ENCODE assay signal across 13 cellular contexts in the genomic region with DNA sequence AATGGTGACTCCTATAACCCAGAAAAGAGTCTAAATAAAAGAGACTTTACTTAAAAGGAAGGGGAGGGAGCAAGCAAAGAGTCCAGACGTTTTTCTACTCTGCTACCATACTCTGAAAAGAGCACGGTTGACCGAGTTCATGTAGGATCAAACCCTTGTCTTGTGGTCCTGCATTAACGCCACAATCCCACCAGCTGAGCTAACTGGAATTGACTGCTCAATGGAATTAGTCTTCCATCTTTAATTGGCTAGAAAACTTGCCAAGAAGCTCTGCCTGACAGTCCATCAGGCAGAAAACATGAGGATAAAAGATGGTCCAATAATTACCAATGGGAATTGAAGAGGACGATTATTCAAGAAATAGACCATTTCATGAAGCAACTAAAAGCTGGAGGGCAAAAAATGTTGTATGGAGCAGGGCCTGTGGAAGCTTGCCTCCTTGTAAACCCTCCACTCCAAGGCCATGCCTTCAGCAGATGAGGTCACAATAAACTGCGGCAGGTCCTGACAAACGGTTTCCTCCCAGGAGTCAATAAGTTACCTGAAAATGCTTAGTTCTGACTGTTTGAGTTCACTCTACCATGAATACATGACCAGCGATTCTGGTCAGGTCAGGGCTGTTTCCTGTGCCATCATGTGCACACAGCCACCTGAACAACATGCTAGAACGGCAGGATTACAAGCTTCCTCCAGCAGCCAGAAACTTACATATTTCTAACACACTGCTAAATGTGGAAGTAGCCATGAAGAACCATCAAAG. TPM values are rescaled to one million over a fixed set of nuclear protein-coding genes. Genes with fewer than 3 reads are reported as not detected.
DNase-seq lines count a peak whose midpoint lies in the region; ATAC-seq and TF ChIP-seq lines count a peak whose summit lies in the region.
"Had no signal": no experiment of that assay in that cellular context is flagged by ENCODE, and none has a peak within 500 bp of the region (broad histone marks: within the 10 kb centered on the region; RNA-seq: fewer than 3 reads in every experiment).

No MANE protein-coding gene starts in this region.

- H3K9me3 ChIP-seq in esophagus squamous epithelium = no peaks in the 10 kb centered on the region
- H3K9me3 ChIP-seq in SK-N-SH = no peaks in the 10 kb centered on the region
- H3K9me3 ChIP-seq in right cardiac atrium (ENCODE audit: control insufficient read depth, low read length) = no peaks in the 10 kb centered on the region
- H3K9me3 ChIP-seq: SJSA1 had no signal

- no peak for TF ChIP-seq EP300 in SK-N-SH (IDR thresholded peaks at IDR 0.05; ENCODE audit: borderline replicate concordance in 1 of 2, low read depth in 1 of 2, low read length in 1 of 2)

- POLR2A ChIA-PET in SK-N-SH (lab: Yijun Ruan, JAX) = no interaction called here

- H3K4me1 ChIP-seq in esophagus squamous epithelium (peaks cover 15 to 47% (median 16%) of the 10 kb centered on the region in 3 donors), SK-N-SH (ENCODE audit: control insufficient read depth in 1 of 2, insufficient read depth in 2 of 2, low read depth in 1 of 2, low read length in 1 of 2) (peaks cover 0 to 10% of the 10 kb centered on the region in 2 experiments; a peak in 1 of 4 replicates), right cardiac atrium (ENCODE audit: control insufficient read depth, insufficient read depth, low read length) (no peaks in the 10 kb centered on the region)

- no peak overlapping the region for H3K4me2 ChIP-seq in SK-N-SH

- no peak for TF ChIP-seq POLR2A in esophagus squamous epithelium (IDR thresholded peaks at IDR 0.05)

- CTCF ChIA-PET in SK-N-SH (lab: Yijun Ruan, JAX) = interaction anchor here (0.6 to 1.8 kb wide), 3 partner anchors 19 to 38 kb away, joined by 3 to 4 read pairs (median 3); no protein-coding TSS in a partner anchor

- H3K4me3 ChIP-seq in esophagus squamous epithelium (no peak overlapping the region), SK-N-SH (ENCODE audit: low read depth in 2 of 2, low read length in 1 of 2) (no peak overlapping the region), right cardiac atrium (ENCODE audit: low read length) (no peak overlapping the region)
- H3K4me3 ChIP-seq: coronary artery, SJSA1 had no signal

- no peaks in the 10 kb centered on the region for H3K27me3 ChIP-seq in esophagus squamous epithelium
- no peaks in the 10 kb centered on the region for H3K27me3 ChIP-seq in SK-N-SH (ENCODE audit: insufficient read depth)
- no peaks in the 10 kb centered on the region for H3K27me3 ChIP-seq in right cardiac atrium (ENCODE audit: control insufficient read depth, insufficient read depth)
- H3K27me3 ChIP-seq: SJSA1 had no signal

- no peak for TF ChIP-seq CTCF in esophagus squamous epithelium (IDR thresholded peaks at IDR 0.05)
- TF ChIP-seq CTCF in SK-N-SH (IDR thresholded peaks at IDR 0.05) = no peak
- TF ChIP-seq CTCF in GM13977 (IDR thresholded peaks at IDR 0.05; ENCODE audit: extremely low read depth, insufficient read depth, missing control alignments) = no peak

- TF ChIP-seq RAD21 in SK-N-SH (IDR thresholded peaks at IDR 0.05; ENCODE audit: low read length) = no peak

- no peaks in the 10 kb centered on the region for H3K9me2 ChIP-seq in SK-N-SH

- H3K79me2 ChIP-seq in SK-N-SH (ENCODE audit: insufficient read depth) = no peaks in the 10 kb centered on the region

- peaks cover 6% of the 10 kb centered on the region for H3F3A ChIP-seq in SK-N-SH (replicated peaks; ENCODE audit: insufficient read depth)

- 20 to 61% methylated on average over 8 to 9 of the region's 9 CpGs for WGBS in esophagus squamous epithelium, 2 donors
- 86% methylated on average over 9 of the region's 9 CpGs for WGBS in SK-N-SH (ENCODE audit: low lambda C conversion rate)
- 78% methylated on average over 9 of the region's 9 CpGs for WGBS in right cardiac atrium

- in situ Hi-C loops in GM13977 (cut with MboI; ENCODE audit: low pct_unique_long_range_greater_than_20kb, low sequenced_read_pairs, unreplicated experiment) = loop anchor here (25.0 kb wide), 1 partner anchor 150 kb away; no protein-coding TSS in a partner anchor

- H3K36me3 ChIP-seq in esophagus squamous epithelium (no peaks in the 10 kb centered on the region), SK-N-SH (replicated peaks in 1 of 2; ENCODE audit: control insufficient read depth in 1 of 2, insufficient read depth in 2 of 2, low read length in 1 of 2) (no peaks in the 10 kb centered on the region)
- H3K36me3 ChIP-seq: SJSA1 had no signal

- DNase-seq in esophagus squamous epithelium (lab: John Stamatoyannopoulos, UW) (no peak), SK-N-SH (no peak), right cardiac atrium (no peak), GM13977 (ENCODE audit: low spot score) (no peak)
- DNase-seq: activated CD4-positive, alpha-beta T cell treated with anti-CD3 and anti-CD28 coated beads for 48 hours; CD8-positive, alpha-beta memory T cell; mesenchymal stem cell had no signal

- no peaks in the 10 kb centered on the region for H4K20me1 ChIP-seq in SK-N-SH (ENCODE audit: insufficient read depth)

- no peak overlapping the region for H3K9ac ChIP-seq in SK-N-SH

- intact Hi-C loops in esophagus squamous epithelium (cut with DNase I) (no loop called here), right cardiac atrium (cut with DNase I) (no loop called here)

- no peak overlapping the region for H2AFZ ChIP-seq in SK-N-SH (ENCODE audit: low read depth)

- peak; percentile 74 for ATAC-seq in GM18498 (IDR thresholded peaks at IDR 0.05; ENCODE audit: unreplicated experiment)
- peak; percentile 84 for ATAC-seq in GM19397 (IDR thresholded peaks at IDR 0.05; ENCODE audit: unreplicated experiment)
- ATAC-seq in HG03354 (IDR thresholded peaks at IDR 0.05; ENCODE audit: poor library complexity, severe bottlenecking, unreplicated experiment) = peak; percentile 99
- ATAC-seq in HG03095 (IDR thresholded peaks at IDR 0.05; ENCODE audit: unreplicated experiment) = no peak
- no peak for ATAC-seq in right cardiac atrium

- H3K27ac ChIP-seq in esophagus squamous epithelium = peak overlapping the region; percentile 25 to 69 (median 48)
- H3K27ac ChIP-seq in SK-N-SH (ENCODE audit: low read depth in 2 of 2, low read length in 1 of 2) = no peak overlapping the region
- no peak overlapping the region for H3K27ac ChIP-seq in right cardiac atrium (ENCODE audit: low read length)
- H3K27ac ChIP-seq: coronary artery, SJSA1 had no signal

TF ChIP-seq in SK-N-SH, 30 proteins besides CTCF, POLR2A, EP300 and RAD21:
- TF ChIP-seq MXI1 (IDR thresholded peaks at IDR 0.05; ENCODE audit: low read depth, low read length) (no peak), NFIC (IDR thresholded peaks at IDR 0.05; ENCODE audit: borderline replicate concordance) (no peak), FOXJ3 (CRISPR knock-in tag; IDR thresholded peaks at IDR 0.05) (no peak), GABPA (IDR thresholded peaks at IDR 0.05; ENCODE audit: low read depth) (no peak), RXRA (IDR thresholded peaks at IDR 0.05; ENCODE audit: borderline replicate concordance, low read depth) (no peak), GATA2 (CRISPR knock-in tag; IDR thresholded peaks at IDR 0.05) (no peak), YY1 (IDR thresholded peaks at IDR 0.05; ENCODE audit: low read depth) (no peak)
- TF ChIP-seq, protein P1, sequence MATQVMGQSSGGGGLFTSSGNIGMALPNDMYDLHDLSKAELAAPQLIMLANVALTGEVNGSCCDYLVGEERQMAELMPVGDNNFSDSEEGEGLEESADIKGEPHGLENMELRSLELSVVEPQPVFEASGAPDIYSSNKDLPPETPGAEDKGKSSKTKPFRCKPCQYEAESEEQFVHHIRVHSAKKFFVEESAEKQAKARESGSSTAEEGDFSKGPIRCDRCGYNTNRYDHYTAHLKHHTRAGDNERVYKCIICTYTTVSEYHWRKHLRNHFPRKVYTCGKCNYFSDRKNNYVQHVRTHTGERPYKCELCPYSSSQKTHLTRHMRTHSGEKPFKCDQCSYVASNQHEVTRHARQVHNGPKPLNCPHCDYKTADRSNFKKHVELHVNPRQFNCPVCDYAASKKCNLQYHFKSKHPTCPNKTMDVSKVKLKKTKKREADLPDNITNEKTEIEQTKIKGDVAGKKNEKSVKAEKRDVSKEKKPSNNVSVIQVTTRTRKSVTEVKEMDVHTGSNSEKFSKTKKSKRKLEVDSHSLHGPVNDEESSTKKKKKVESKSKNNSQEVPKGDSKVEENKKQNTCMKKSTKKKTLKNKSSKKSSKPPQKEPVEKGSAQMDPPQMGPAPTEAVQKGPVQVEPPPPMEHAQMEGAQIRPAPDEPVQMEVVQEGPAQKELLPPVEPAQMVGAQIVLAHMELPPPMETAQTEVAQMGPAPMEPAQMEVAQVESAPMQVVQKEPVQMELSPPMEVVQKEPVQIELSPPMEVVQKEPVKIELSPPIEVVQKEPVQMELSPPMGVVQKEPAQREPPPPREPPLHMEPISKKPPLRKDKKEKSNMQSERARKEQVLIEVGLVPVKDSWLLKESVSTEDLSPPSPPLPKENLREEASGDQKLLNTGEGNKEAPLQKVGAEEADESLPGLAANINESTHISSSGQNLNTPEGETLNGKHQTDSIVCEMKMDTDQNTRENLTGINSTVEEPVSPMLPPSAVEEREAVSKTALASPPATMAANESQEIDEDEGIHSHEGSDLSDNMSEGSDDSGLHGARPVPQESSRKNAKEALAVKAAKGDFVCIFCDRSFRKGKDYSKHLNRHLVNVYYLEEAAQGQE (IDR thresholded peaks at IDR 0.05; ENCODE audit: low read depth, low read length) = no peak
- TF ChIP-seq, protein P2, sequence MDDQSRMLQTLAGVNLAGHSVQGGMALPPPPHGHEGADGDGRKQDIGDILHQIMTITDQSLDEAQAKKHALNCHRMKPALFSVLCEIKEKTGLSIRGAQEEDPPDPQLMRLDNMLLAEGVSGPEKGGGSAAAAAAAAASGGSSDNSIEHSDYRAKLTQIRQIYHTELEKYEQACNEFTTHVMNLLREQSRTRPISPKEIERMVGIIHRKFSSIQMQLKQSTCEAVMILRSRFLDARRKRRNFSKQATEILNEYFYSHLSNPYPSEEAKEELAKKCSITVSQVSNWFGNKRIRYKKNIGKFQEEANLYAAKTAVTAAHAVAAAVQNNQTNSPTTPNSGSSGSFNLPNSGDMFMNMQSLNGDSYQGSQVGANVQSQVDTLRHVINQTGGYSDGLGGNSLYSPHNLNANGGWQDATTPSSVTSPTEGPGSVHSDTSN (IDR thresholded peaks at IDR 0.05) = no peak

RNA-seq across cellular contexts. Expression of a gene that starts 35.6 kb away (rescaled TPM):
- total RNA-seq in esophagus squamous epithelium (10 to 100 TPM; 20.6 to 26.3 (median 24.7) TPM), right cardiac atrium (10 to 100 TPM; 10.0 to 11.4 (median 11.2) TPM)
- polyA plus RNA-seq in SK-N-SH (2012; rRNA removed) (5.7 and 5.9 TPM in 2 replicates), right cardiac atrium (5.9 TPM)
- 5.8 and 6.1 TPM in 2 replicates for polyA plus RNA-seq in SK-N-SH (2012; cell fraction: cytosol; rRNA removed)
- polyA plus RNA-seq in SK-N-SH (2012; cell fraction: nucleus; rRNA removed) = 7.0 and 7.1 TPM in 2 replicates

Comparison
In these comparisons a context has a peak if more than half of its experiments do, and no peak if none do; other contexts are left out.
1. ATAC-seq: peak in GM18498 (single experiment), GM19397 (single experiment) and HG03354 (single experiment); none in HG03095 (single experiment) and right cardiac atrium (0 of 2).
2. H3K27ac ChIP-seq: peak in esophagus squamous epithelium (4 of 4); none in SK-N-SH (0 of 2) and right cardiac atrium (single experiment).